Comparison of ENCODE assay signal across 18 cellular contexts in genomic region chr11:71395010-71395560, GRCh38. TPM values are rescaled to one million over a fixed set of nuclear protein-coding genes. Genes with fewer than 3 reads are reported as not detected.
DNase-seq lines count a peak whose midpoint lies in the region; ATAC-seq and TF ChIP-seq lines count a peak whose summit lies in the region.
"Had no signal": no experiment of that assay in that cellular context is flagged by ENCODE, and none has a peak within 500 bp of the region (broad histone marks: within the 10 kb centered on the region; RNA-seq: fewer than 3 reads in every experiment).

No MANE protein-coding gene starts in this region.

- no peaks in the 10 kb centered on the region for H3K9me1 ChIP-seq in IMR-90 (ENCODE audit: insufficient read depth, low read length)

- H3K27me3 Mint-ChIP-seq in glutamatergic neuron (ENCODE audit: unreplicated experiment) (peaks cover 13% of the 10 kb centered on the region), progenitor cell of endocrine pancreas (peaks cover 29% of the 10 kb centered on the region)

- ATAC-seq in IMR-90 (ENCODE audit: low read depth), result peak; percentile 35; the same call in 1 of the 2 replicates
- ATAC-seq in HG02884 (IDR thresholded peaks at IDR 0.05; ENCODE audit: unreplicated experiment), result no peak
- ATAC-seq in left lung, result no peak

- TF ChIP-seq RAD21 in IMR-90 (IDR thresholded peaks at IDR 0.05; ENCODE audit: low read length), result no peak

- H3K4me3 ChIP-seq in IMR-90 (ENCODE audit: insufficient read depth, low read depth, low read length) (no peak overlapping the region), left lung (no peak overlapping the region)
- H3K4me3 ChIP-seq: GM23248, HAP-1 had no signal

- dilution Hi-C loops in IMR-90 (cut with HindIII; ENCODE audit: low sequenced_read_pairs, unreplicated experiment), result no loop called here

- no peak overlapping the region for H2BK15ac ChIP-seq in IMR-90 (ENCODE audit: low read depth, low read length)

- TF ChIP-seq CTCF in IMR-90 (conservative IDR thresholded peaks at IDR 0.05; ENCODE audit: low read depth, low read length) (no peak), glutamatergic neuron (IDR thresholded peaks at IDR 0.05; ENCODE audit: partially characterized antibody, unreplicated experiment) (no peak), progenitor cell of endocrine pancreas (IDR thresholded peaks at IDR 0.05; ENCODE audit: unreplicated experiment) (no peak), left lung (IDR thresholded peaks at IDR 0.05) (no peak)

- H2BK20ac ChIP-seq in IMR-90 (ENCODE audit: low read depth, low read length), result no peak overlapping the region

- intact Hi-C loops in IMR-90 (cut with micrococcal nuclease) (no loop called here), left lung (cut with DNase I) (no loop called here)

- no peak overlapping the region for H2BK120ac ChIP-seq in IMR-90 (ENCODE audit: low read depth, low read length)

- H3K4me1 ChIP-seq in IMR-90 (ENCODE audit: control insufficient read depth, insufficient read depth, low read length) (no peaks in the 10 kb centered on the region), left lung (no peaks in the 10 kb centered on the region)
- H3K4me1 ChIP-seq: HAP-1 had no signal

- H4K5ac ChIP-seq in IMR-90 (ENCODE audit: low read depth, low read length), result no peak overlapping the region

- WGBS in IMR-90 (ENCODE audit: extremely low coverage in 2 of 2, insufficient read length in 1 of 2), 2 experiments, result 8% methylated on average over 7 of the region's 17 CpGs; no CpG with 5 or more reads in 1 of the 2 experiments

- DNase-seq in IMR-90 (no peak), NCI-H2227 (lab: John Stamatoyannopoulos, UW; ENCODE audit: unreplicated experiment) (peak; percentile 66), glutamatergic neuron (no peak), progenitor cell of endocrine pancreas (ENCODE audit: low spot score, unreplicated experiment) (no peak), globus pallidus (ENCODE audit: low spot score) (no peak), left lung (no peak)
- DNase-seq: CD4-positive, CD25-positive, alpha-beta regulatory T cell; DND-41; GM23248; NCI-H1105; NCI-H1694 treated with DMSO at 0.1 percent for 48 hours; NCI-H2081 treated with DMSO at 0.1 percent for 48 hours; NK-92 treated with Interleukin-12 subunit alpha and Interleukin-12 subunit beta, amount 100 ng/mL, for 24 hours; SHP77 treated with DMSO at 0.1 percent for 48 hours; SK-N-SH had no signal

- H3K4me1 Mint-ChIP-seq in glutamatergic neuron (ENCODE audit: low read depth, unreplicated experiment) (peaks cover 20% of the 10 kb centered on the region), progenitor cell of endocrine pancreas (ENCODE audit: low read depth) (peaks cover 12% of the 10 kb centered on the region)
- H3K4me1 Mint-ChIP-seq: CD4-positive, CD25-positive, alpha-beta regulatory T cell had no signal

- no peak overlapping the region for H3K4me2 ChIP-seq in IMR-90 (ENCODE audit: low read depth, low read length)
- H3K4me2 ChIP-seq: SK-N-SH had no signal

- no peak overlapping the region for H3K14ac ChIP-seq in IMR-90 (replicated peaks; ENCODE audit: low read depth, low read length)

- H3K36me3 ChIP-seq in IMR-90 (ENCODE audit: control insufficient read depth, insufficient read depth, low read length) (no peaks in the 10 kb centered on the region), left lung (no peaks in the 10 kb centered on the region)
- H3K36me3 ChIP-seq: HAP-1 had no signal

- H3K27ac ChIP-seq in IMR-90 (ENCODE audit: insufficient read depth, low read length) (no peak overlapping the region), left lung (no peak overlapping the region)
- H3K27ac ChIP-seq: GM23248, RWPE1 had no signal

- in situ Hi-C loops in IMR-90 (cut with MboI; ENCODE audit: low sequenced_read_pairs), result no loop called here

- no peak overlapping the region for H2BK5ac ChIP-seq in IMR-90 (ENCODE audit: low read depth, low read length, poor library complexity, severe bottlenecking)

- no peak overlapping the region for H3K4ac ChIP-seq in IMR-90 (ENCODE audit: low read depth, low read length)

- no peaks in the 10 kb centered on the region for H3K79me1 ChIP-seq in IMR-90 (ENCODE audit: low read depth in 1 of 2, low read length in 2 of 2)

- H3K27me3 ChIP-seq in IMR-90 (ENCODE audit: control insufficient read depth, insufficient read depth, low read length) (peaks cover 47% of the 10 kb centered on the region), left lung (peaks cover 0 to 66% of the 10 kb centered on the region in 2 donors)

- no peak overlapping the region for H2AFZ ChIP-seq in IMR-90 (replicated peaks; ENCODE audit: low read length, poor library complexity)
- H2AFZ ChIP-seq: GM23248 had no signal

- H3K56ac ChIP-seq in IMR-90 (ENCODE audit: extremely low read depth, insufficient read depth, low read length), result no peak overlapping the region

- no TSS peak for BruUV-seq in IMR-90 (replicated peaks; lab: Mats Ljungman, UMichigan)

- no peak overlapping the region for H4K91ac ChIP-seq in IMR-90 (ENCODE audit: insufficient read depth, low read depth, low read length)

- no peaks in the 10 kb centered on the region for H4K20me1 ChIP-seq in IMR-90 (ENCODE audit: insufficient read depth, low read length)

- H2AK9ac ChIP-seq in IMR-90 (replicated peaks; ENCODE audit: low read depth, low read length, poor library complexity), result no peak overlapping the region

- H2AK5ac ChIP-seq in IMR-90 (ENCODE audit: low read depth, low read length), result no peak overlapping the region

- POLR2A ChIA-PET in IMR-90 (lab: Charles Lee; ENCODE audit: unreplicated experiment), result no interaction called here

- H3K36me3 Mint-ChIP-seq in glutamatergic neuron (ENCODE audit: unreplicated experiment) (no peaks in the 10 kb centered on the region), progenitor cell of endocrine pancreas (ENCODE audit: insufficient read depth) (no peaks in the 10 kb centered on the region)
- H3K36me3 Mint-ChIP-seq: CD4-positive, CD25-positive, alpha-beta regulatory T cell had no signal

- no peak for TF ChIP-seq POLR2A in IMR-90 (IDR thresholded peaks at IDR 0.05; ENCODE audit: low read depth, low read length)

- no peak overlapping the region for H3K23ac ChIP-seq in IMR-90 (ENCODE audit: low read depth, low read length)

- peaks cover 8% of the 10 kb centered on the region for H3K9me3 Mint-ChIP-seq in glutamatergic neuron (ENCODE audit: unreplicated experiment)
- H3K9me3 Mint-ChIP-seq in progenitor cell of endocrine pancreas (ENCODE audit: low read depth), result peaks cover 4% of the 10 kb centered on the region
- H3K9me3 Mint-ChIP-seq: CD4-positive, CD25-positive, alpha-beta regulatory T cell had no signal

- H4K8ac ChIP-seq in IMR-90 (ENCODE audit: low read depth in 2 of 2, low read length in 2 of 2), result no peak overlapping the region

- H3K18ac ChIP-seq in IMR-90 (ENCODE audit: low read depth, low read length), result no peak overlapping the region

- H3K4me3 Mint-ChIP-seq in glutamatergic neuron (ENCODE audit: unreplicated experiment) (no peak overlapping the region), progenitor cell of endocrine pancreas (ENCODE audit: low read depth) (peak overlapping the region; percentile 43)
- H3K4me3 Mint-ChIP-seq: CD4-positive, CD25-positive, alpha-beta regulatory T cell had no signal

- H3K9me3 ChIP-seq in IMR-90 (ENCODE audit: control insufficient read depth, insufficient read depth, low read length), result no peaks in the 10 kb centered on the region; the same call in 1 of the 2 replicates
- no peaks in the 10 kb centered on the region for H3K9me3 ChIP-seq in left lung
- H3K9me3 ChIP-seq: HAP-1, SK-N-SH had no signal

- no peak overlapping the region for H3K9ac ChIP-seq in IMR-90 (ENCODE audit: low read depth, low read length)
- H3K9ac ChIP-seq: GM23248, SK-N-SH had no signal

- CTCF ChIA-PET in IMR-90 (lab: Yijun Ruan, JAX), result no interaction called here

- H3K27ac Mint-ChIP-seq in glutamatergic neuron (ENCODE audit: unreplicated experiment) (peak overlapping the region; percentile 20), progenitor cell of endocrine pancreas (peak overlapping the region; percentile 43)
- H3K27ac Mint-ChIP-seq: CD4-positive, CD25-positive, alpha-beta regulatory T cell had no signal

TF ChIP-seq in IMR-90, 13 proteins besides CTCF, POLR2A, EP300 and RAD21 (continues in another document):
- TF ChIP-seq CEBPB (IDR thresholded peaks at IDR 0.05; ENCODE audit: low read depth, low read length) (no peak), NFE2L2 (IDR thresholded peaks at IDR 0.05; ENCODE audit: low read depth, low read length) (no peak), ELK1 (IDR thresholded peaks at IDR 0.05; ENCODE audit: borderline replicate concordance, low read depth, low read length) (no peak), MAZ (IDR thresholded peaks at IDR 0.05; ENCODE audit: borderline replicate concordance, low read depth, low read length) (no peak), BHLHE40 (IDR thresholded peaks at IDR 0.05; ENCODE audit: low read depth, low read length) (no peak), FOS (IDR thresholded peaks at IDR 0.05; ENCODE audit: low read depth, low read length) (no peak), RCOR1 (IDR thresholded peaks at IDR 0.05; ENCODE audit: insufficient replicate concordance, low read length) (no peak), SMC3 (IDR thresholded peaks at IDR 0.05; ENCODE audit: low read depth, low read length) (no peak), RFX5 (IDR thresholded peaks at IDR 0.05; ENCODE audit: low read depth, low read length) (no peak), CHD1 (IDR thresholded peaks at IDR 0.05; ENCODE audit: low read depth, low read length) (no peak)

RNA-seq across cellular contexts. Expression of gene DHCR7, which starts 53.1 kb away (rescaled TPM):
- total RNA-seq in IMR-90 (2012; rRNA removed), result 20.0 and 22.0 TPM in 2 replicates
- polyA plus RNA-seq in IMR-90 (2012; rRNA removed), result 43.2 and 43.3 TPM in 2 replicates
- polyA plus RNA-seq in IMR-90 (2012; cell fraction: cytosol; rRNA removed), result 25.7 and 56.1 TPM in 2 replicates
- 22.6 and 38.0 TPM in 2 replicates for polyA plus RNA-seq in IMR-90 (2012; cell fraction: nucleus; rRNA removed; ENCODE audit: low replicate concordance)
- total RNA-seq in glutamatergic neuron (ENCODE audit: unreplicated experiment), result 145 TPM
- 137 and 140 TPM in 2 replicates for total RNA-seq in progenitor cell of endocrine pancreas
- 100 to 1,000 TPM in 1 of 2 donors, 10 to 100 TPM in 1; 87.9 to 200 TPM for total RNA-seq in left lung

RNA-seq across cellular contexts. Expression of gene NADSYN1, which starts 57.9 kb away (rescaled TPM):
- total RNA-seq in IMR-90 (2012; rRNA removed), result 59.2 and 70.4 TPM in 2 replicates
- 63.7 and 69.5 TPM in 2 replicates for polyA plus RNA-seq in IMR-90 (2012; rRNA removed)
- 31.6 and 45.0 TPM in 2 replicates for polyA plus RNA-seq in IMR-90 (2012; cell fraction: cytosol; rRNA removed)
- 239 and 302 TPM in 2 replicates for polyA plus RNA-seq in IMR-90 (2012; cell fraction: nucleus; rRNA removed; ENCODE audit: low replicate concordance)
- 78.2 TPM for total RNA-seq in glutamatergic neuron (ENCODE audit: unreplicated experiment)
- total RNA-seq in progenitor cell of endocrine pancreas, result 72.0 and 79.2 TPM in 2 replicates
- 10 to 100 TPM; 71.4 to 78.9 TPM for total RNA-seq in left lung
